ENCODE assay signal across 31 cellular contexts in the genomic region with DNA sequence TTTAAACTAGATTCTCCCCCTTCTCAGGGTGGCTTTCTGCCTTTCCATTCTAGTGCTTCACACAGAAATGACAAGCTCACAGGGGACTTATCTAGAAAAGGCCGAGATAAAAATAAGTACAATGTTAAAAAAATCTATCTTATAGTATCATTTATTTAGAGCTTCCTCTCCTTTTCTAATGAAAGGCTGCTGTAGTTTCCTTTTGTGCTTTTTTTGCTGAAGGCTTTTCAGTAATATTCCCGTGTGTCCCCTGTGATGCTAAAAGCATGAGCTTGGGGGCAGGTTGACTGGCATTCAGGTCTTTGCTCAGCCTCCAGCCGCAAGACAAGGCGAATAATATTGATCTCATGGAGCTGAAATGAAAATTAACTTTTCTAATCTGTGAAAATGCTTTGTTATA.
"Had no signal": no experiment of that assay in that cellular context is flagged by ENCODE, and none has a peak within 500 bp of the region (broad histone marks: within the 10 kb centered on the region; RNA-seq: fewer than 3 reads in every experiment).

No MANE protein-coding gene starts in this region.

- ATAC-seq: esophagus mucosa; gastrocnemius medialis; heart left ventricle; left lobe of liver; mucosa of descending colon; natural killer cell treated with Interleukin-12 subunit alpha and Interleukin-12 subunit beta and Interleukin-15 and Interleukin-18, amount 100 ng/mL, for 72 hours; psoas muscle; right lobe of liver had no signal

- H3K36me3 ChIP-seq: colonic mucosa, gastrocnemius medialis, heart left ventricle, ovary, right lobe of liver, stomach, thyroid gland, vagina had no signal

- H3K27ac ChIP-seq: colonic mucosa, epithelial cell of prostate, gastrocnemius medialis, heart left ventricle, hepatocyte, ovary, psoas muscle, right lobe of liver, stomach, thyroid gland, vagina had no signal

- H3K4me3 ChIP-seq: colonic mucosa, gastrocnemius medialis, heart left ventricle, hepatocyte, lung, mucosa of descending colon, ovary, psoas muscle, right lobe of liver, stomach, thyroid gland, vagina had no signal

- H3K4me3 Mint-ChIP-seq: dendritic cell treated with granulocyte-macrophage colony-stimulating factor and Interleukin-4, amounts not matched to agents 40 ng/mL and 50 ng/mL, for 4 days; endodermal cell; memory B cell; naive B cell; natural killer cell treated with Interleukin-12 subunit alpha and Interleukin-12 subunit beta and Interleukin-15 and Interleukin-18, amount 100 ng/mL, for 72 hours had no signal

- H3K9me3 ChIP-seq: colonic mucosa, gastrocnemius medialis, heart left ventricle, mucosa of descending colon, ovary, psoas muscle, right lobe of liver, stomach, thyroid gland, vagina had no signal

- H3K4me1 ChIP-seq: colonic mucosa, psoas muscle, vagina had no signal

- H3K27ac Mint-ChIP-seq: dendritic cell treated with granulocyte-macrophage colony-stimulating factor and Interleukin-4, amounts not matched to agents 40 ng/mL and 50 ng/mL, for 4 days; endodermal cell; memory B cell; naive B cell; natural killer cell treated with Interleukin-12 subunit alpha and Interleukin-12 subunit beta and Interleukin-15 and Interleukin-18, amount 100 ng/mL, for 72 hours had no signal

- H2AFZ ChIP-seq: hepatocyte had no signal

- DNase-seq: colonic mucosa; effector CD8-positive, alpha-beta T cell; endodermal cell; foreskin fibroblast; gastrocnemius medialis; heart left ventricle; kidney; mucosa of descending colon; naive B cell; nucleus accumbens; ovary; posterior cingulate gyrus; psoas muscle; right lobe of liver; small intestine; stimulated activated CD4-positive, alpha-beta T cell treated with anti-CD3 and anti-CD28 coated beads, Interleukin-15, amount 100 ng/mL, for 24 hours; stimulated activated CD4-positive, alpha-beta T cell treated with anti-CD3 and anti-CD28 coated beads, Interleukin-4, amount 100 ng/mL, for 1 hour; stimulated activated CD8-positive, alpha-beta memory T cell treated with anti-CD3 and anti-CD28 coated beads, Interleukin-4, amount 100 ng/mL, for 48 hours; stimulated activated naive CD4-positive, alpha-beta T cell treated with Interleukin-2 at 50 U/mL for 16 hours; stomach; thyroid gland; trophoblast cell had no signal

- H3K27me3 Mint-ChIP-seq: dendritic cell treated with granulocyte-macrophage colony-stimulating factor and Interleukin-4, amounts not matched to agents 40 ng/mL and 50 ng/mL, for 4 days; memory B cell; naive B cell; natural killer cell treated with Interleukin-12 subunit alpha and Interleukin-12 subunit beta and Interleukin-15 and Interleukin-18, amount 100 ng/mL, for 72 hours had no signal

- H3K4me1 Mint-ChIP-seq: endodermal cell, naive B cell had no signal

- H3K27me3 ChIP-seq: colonic mucosa, gastrocnemius medialis, heart left ventricle, hepatocyte, ovary, right lobe of liver, stomach, thyroid gland, vagina had no signal

- H3K4me2 ChIP-seq: hepatocyte had no signal

- H3K9me3 Mint-ChIP-seq: dendritic cell treated with granulocyte-macrophage colony-stimulating factor and Interleukin-4, amounts not matched to agents 40 ng/mL and 50 ng/mL, for 4 days; endodermal cell; memory B cell; naive B cell; natural killer cell treated with Interleukin-12 subunit alpha and Interleukin-12 subunit beta and Interleukin-15 and Interleukin-18, amount 100 ng/mL, for 72 hours had no signal

- H3K36me3 Mint-ChIP-seq: naive B cell; natural killer cell treated with Interleukin-12 subunit alpha and Interleukin-12 subunit beta and Interleukin-15 and Interleukin-18, amount 100 ng/mL, for 72 hours had no signal
